In genomic region chr3:138861755-138862333, GRCh38 we compare ENCODE assay signal across 9 cellular contexts. TPM values are rescaled to one million over a fixed set of nuclear protein-coding genes. Genes with fewer than 3 reads are reported as not detected.
A peak's percentile ranks its signal among the peaks of the same experiment; 100 is the strongest.
DNase-seq lines count a peak whose midpoint lies in the region; ATAC-seq, FAIRE-seq and TF ChIP-seq lines count a peak whose summit lies in the region.
"Had no signal": no experiment of that assay in that cellular context is flagged by ENCODE, and none has a peak within 500 bp of the region (broad histone marks: within the 10 kb centered on the region; RNA-seq: fewer than 3 reads in every experiment).

No MANE protein-coding gene starts in this region.

- WGBS in A549 (ENCODE audit: missing lambda C conversion rate), result 57% methylated on average over 7 of the region's 7 CpGs
- WGBS in HUES64, result 6% methylated on average over 7 of the region's 7 CpGs
- WGBS in adrenal gland, 4 donors, result 79 to 90% (median 88%) methylated on average over 7 of the region's 7 CpGs

- TF ChIP-seq POLR2A in A549 (IDR thresholded peaks at IDR 0.05; ENCODE audit: low read length) (no peak), breast epithelium (IDR thresholded peaks at IDR 0.05) (no peak), adrenal gland (IDR thresholded peaks at IDR 0.05) (no peak)

- dilution Hi-C loops in keratinocyte (cut with MboI; ENCODE audit: extremely low pct_ligation_motif_present, low sequenced_read_pairs), result no loop called here

- no peak for TF ChIP-seq RAD21 in A549 (conservative IDR thresholded peaks at IDR 0.05 in 1 of 2, IDR thresholded peaks at IDR 0.05 in 1 of 2)

- H3K9me3 Mint-ChIP-seq in activated T-helper 2 cell treated with anti-CD3 and anti-CD28 coated beads, Interferon-gamma antibody, Interleukin-2, Interleukin-4, amounts not matched to agents 10 μg/mL and 5 μg/mL and 100 μg/mL, durations not matched to agents 14 hours and 24 hours and 36 hours, result no peaks in the 10 kb centered on the region

- peak overlapping the region; percentile 73 for H2AFZ ChIP-seq in keratinocyte (ENCODE audit: control insufficient read depth, low read length)

- CTCF ChIA-PET in A549 (lab: Yijun Ruan, JAX), result interaction anchor here (0.9 to 4.6 kb wide), 3 partner anchors 12 to 382 kb away, joined by 3 to 26 read pairs (median 3); no protein-coding TSS in a partner anchor

- no peaks in the 10 kb centered on the region for H4K20me1 ChIP-seq in keratinocyte (ENCODE audit: control insufficient read depth, extremely low read depth, insufficient read depth, low read length)

- H3K9ac ChIP-seq in HUES64 (ENCODE audit: low read depth, low read length) (peak overlapping the region; percentile 70), keratinocyte (ENCODE audit: control insufficient read depth, extremely low read depth, insufficient read depth, low read length) (peak overlapping the region; percentile 77)

- intact Hi-C loops in breast epithelium (cut with DNase I; ENCODE audit: low total_unique reads) (no loop called here), adrenal gland (cut with DNase I) (no loop called here)
- intact Hi-C loops in activated T-helper 2 cell treated with anti-CD3 and anti-CD28 coated beads, Interferon-gamma antibody, Interleukin-2, Interleukin-4, amounts not matched to agents 10 μg/mL and 5 μg/mL and 100 μg/mL, durations not matched to agents 14 hours and 24 hours and 36 hours (cut with micrococcal nuclease), result no loop called here

- FAIRE-seq in A549 (lab: Jason Lieb, UNC) (no peak), keratinocyte (lab: Jason Lieb, UNC) (no peak)
- FAIRE-seq: colon had no signal

- H3K36me3 ChIP-seq in HUES64 (ENCODE audit: insufficient read depth, low read length) (no peaks in the 10 kb centered on the region), breast epithelium (no peaks in the 10 kb centered on the region), keratinocyte (ENCODE audit: control insufficient read depth in 2 of 2, extremely low read depth in 1 of 2, insufficient read depth in 2 of 2, low read length in 2 of 2) (no peaks in the 10 kb centered on the region), adrenal gland (replicated peaks in 1 of 2) (no peaks in the 10 kb centered on the region)

- H3K79me2 ChIP-seq in keratinocyte (ENCODE audit: control insufficient read depth, insufficient read depth, low read length), result no peaks in the 10 kb centered on the region

- no peak overlapping the region for H3K4me3 Mint-ChIP-seq in activated T-helper 2 cell treated with anti-CD3 and anti-CD28 coated beads, Interferon-gamma antibody, Interleukin-2, Interleukin-4, amounts not matched to agents 10 μg/mL and 5 μg/mL and 100 μg/mL, durations not matched to agents 14 hours and 24 hours and 36 hours (ENCODE audit: low read depth)

- TF ChIP-seq CTCF in A549 (IDR thresholded peaks at IDR 0.05) (no peak), breast epithelium (IDR thresholded peaks at IDR 0.05) (no peak), keratinocyte (optimal IDR thresholded peaks at IDR 0.05 in 1 of 3, IDR thresholded peaks at IDR 0.05 in 1 of 3, conservative IDR thresholded peaks at IDR 0.05 in 1 of 3; ENCODE audit: extremely low read depth in 1 of 3, insufficient read depth in 2 of 3, low read length in 3 of 3) (no peak), adrenal gland (IDR thresholded peaks at IDR 0.05) (no peak)

- H3K9me3 ChIP-seq in A549 (no peaks in the 10 kb centered on the region), HUES64 (ENCODE audit: insufficient read depth, low read depth, low read length) (no peaks in the 10 kb centered on the region), breast epithelium (no peaks in the 10 kb centered on the region), keratinocyte (ENCODE audit: control insufficient read depth, low read depth, low read length) (no peaks in the 10 kb centered on the region), adrenal gland (replicated peaks in 1 of 3) (no peaks in the 10 kb centered on the region)

- no peaks in the 10 kb centered on the region for H3K27me3 Mint-ChIP-seq in activated T-helper 2 cell treated with anti-CD3 and anti-CD28 coated beads, Interferon-gamma antibody, Interleukin-2, Interleukin-4, amounts not matched to agents 10 μg/mL and 5 μg/mL and 100 μg/mL, durations not matched to agents 14 hours and 24 hours and 36 hours (ENCODE audit: low read depth)

- H3K27me3 ChIP-seq in HUES64 (ENCODE audit: insufficient read depth, low read length), result peaks cover 3% of the 10 kb centered on the region; the same call in 1 of the 2 replicates
- H3K27me3 ChIP-seq in breast epithelium, result no peaks in the 10 kb centered on the region
- no peaks in the 10 kb centered on the region for H3K27me3 ChIP-seq in keratinocyte (ENCODE audit: control insufficient read depth, extremely low read depth, insufficient read depth, low read length)
- H3K27me3 ChIP-seq in adrenal gland, result no peaks in the 10 kb centered on the region

- H3K27ac ChIP-seq in A549, result peak overlapping the region; percentile 90 to 93
- peak overlapping the region; percentile 97 for H3K27ac ChIP-seq in HUES64 (ENCODE audit: low read depth, low read length)
- H3K27ac ChIP-seq in breast epithelium, result peak overlapping the region; percentile 85 to 86
- H3K27ac ChIP-seq in keratinocyte (ENCODE audit: control insufficient read depth, insufficient read depth, low read length), result peak overlapping the region; percentile 94
- no peak overlapping the region for H3K27ac ChIP-seq in adrenal gland

- H3K36me3 Mint-ChIP-seq in activated T-helper 2 cell treated with anti-CD3 and anti-CD28 coated beads, Interferon-gamma antibody, Interleukin-2, Interleukin-4, amounts not matched to agents 10 μg/mL and 5 μg/mL and 100 μg/mL, durations not matched to agents 14 hours and 24 hours and 36 hours (ENCODE audit: low read depth), result no peaks in the 10 kb centered on the region

- H3K4me3 ChIP-seq in A549 (no peak overlapping the region), HUES64 (ENCODE audit: low read length) (peak overlapping the region; percentile 40), breast epithelium (no peak overlapping the region), keratinocyte (ENCODE audit: control insufficient read depth in 2 of 3, extremely low read depth in 1 of 3, insufficient read depth in 2 of 3, low read depth in 1 of 3, low read length in 3 of 3) (no peak overlapping the region), adrenal gland (no peak overlapping the region)

- no peak overlapping the region for H3K27ac Mint-ChIP-seq in activated T-helper 2 cell treated with anti-CD3 and anti-CD28 coated beads, Interferon-gamma antibody, Interleukin-2, Interleukin-4, amounts not matched to agents 10 μg/mL and 5 μg/mL and 100 μg/mL, durations not matched to agents 14 hours and 24 hours and 36 hours

- DNase-seq in A549 (ENCODE audit: low read depth in 1 of 2, low spot score in 1 of 2) (peak in 1 of 2 experiments; percentile 10), breast epithelium (ENCODE audit: low spot score in 2 of 2) (no peak), keratinocyte (ENCODE audit: low read depth, low spot score) (peak; percentile 33), adrenal gland (no peak), DMS79 treated with DMSO at 0.1 percent for 48 hours (lab: John Stamatoyannopoulos, UW) (no peak), inferior parietal cortex (ENCODE audit: extremely low spot score) (no peak)
- DNase-seq in activated T-helper 2 cell treated with anti-CD3 and anti-CD28 coated beads, Interferon-gamma antibody, Interleukin-2, Interleukin-4, amounts not matched to agents 10 μg/mL and 5 μg/mL and 100 μg/mL, durations not matched to agents 14 hours and 24 hours and 36 hours (ENCODE audit: low spot score), result no peak

- peaks cover 3% of the 10 kb centered on the region for H3K4me1 Mint-ChIP-seq in activated T-helper 2 cell treated with anti-CD3 and anti-CD28 coated beads, Interferon-gamma antibody, Interleukin-2, Interleukin-4, amounts not matched to agents 10 μg/mL and 5 μg/mL and 100 μg/mL, durations not matched to agents 14 hours and 24 hours and 36 hours (ENCODE audit: low read depth)

- H3K4me1 ChIP-seq in A549 (peaks cover 33% of the 10 kb centered on the region), HUES64 (ENCODE audit: insufficient read depth, low read length) (peaks cover 33% of the 10 kb centered on the region), breast epithelium (peaks cover 0 to 13% of the 10 kb centered on the region in 2 donors), keratinocyte (ENCODE audit: control insufficient read depth, extremely low read depth, insufficient read depth, low read length) (peaks cover 23% of the 10 kb centered on the region), adrenal gland (replicated peaks in 1 of 2) (peaks cover 0 to 10% of the 10 kb centered on the region in 2 donors)

- no peaks in the 10 kb centered on the region for H3K9me1 ChIP-seq in keratinocyte (ENCODE audit: control insufficient read depth, extremely low read depth, insufficient read depth, low read length)

- peak; percentile 41; a peak in 4 of 6 replicates for ATAC-seq in A549

- H3K4me2 ChIP-seq in A549 (peak overlapping the region; percentile 79), keratinocyte (ENCODE audit: control insufficient read depth, extremely low read depth, insufficient read depth, low read depth, low read length) (peak overlapping the region; percentile 25)

- POLR2A ChIA-PET in A549 (lab: Yijun Ruan, JAX), result interaction anchor here (0.6 kb wide), 2 partner anchors 12 to 14 kb away, joined by 3 read pairs; no protein-coding TSS in a partner anchor

- TF ChIP-seq EP300 in A549 (IDR thresholded peaks at IDR 0.05), result no peak

TF ChIP-seq in A549, 52 proteins besides CTCF, POLR2A, EP300 and RAD21 (continues in another document):
- no peak for TF ChIP-seq CBX2 (IDR thresholded peaks at IDR 0.05; ENCODE audit: borderline replicate concordance, low read depth)

RNA-seq across cellular contexts. Expression of gene PIK3CB, which starts 27.1 kb away (rescaled TPM):
- polyA plus RNA-seq in A549 (2011; rRNA removed), result 23.3 TPM in 2 replicates
- 9.8 and 9.9 TPM in 2 replicates for polyA plus RNA-seq in A549 (2012; cell fraction: cytosol; rRNA removed)
- polyA plus RNA-seq in A549 (2012; cell fraction: nucleus; rRNA removed), result 4.2 and 6.7 TPM in 2 replicates
- polyA plus RNA-seq in A549 (2017; fragmentation: RNase III; extraction: RNeasy Plus Mini Kit Qiagen cat#74134 plus additional on column Dnase treatment), result 20.7 to 22.0 TPM (median 21.1 TPM) in 3 replicates
- 12.4 and 14.3 TPM in 2 replicates for polyA minus RNA-seq in A549 (2011; rRNA and poly(A)+ RNA removed)
- polyA plus RNA-seq in HUES64 (2013, experiment 1 of 2), result 18.1 TPM
- 24.6 TPM for polyA plus RNA-seq in HUES64 (2013, experiment 2 of 2)
- 10 to 100 TPM; 30.5 to 46.2 (median 31.7) TPM for total RNA-seq in breast epithelium
- 11.5 to 19.9 TPM (median 18.5 TPM) in 3 replicates for polyA plus RNA-seq in keratinocyte
- 9.1 TPM for polyA plus RNA-seq in keratinocyte (2011; ENCODE audit: low read depth)
- 13.3 and 24.1 TPM in 2 replicates for polyA plus RNA-seq in keratinocyte (2011; cell fraction: cytosol; rRNA removed)
- 12.7 and 16.6 TPM in 2 replicates for polyA plus RNA-seq in keratinocyte (2011; cell fraction: nucleus; rRNA removed)
- 14.8 and 20.8 TPM in 2 replicates for polyA plus RNA-seq in keratinocyte (2012; ENCODE audit: low replicate concordance)
- polyA minus RNA-seq in keratinocyte, result 10.6 to 23.8 TPM (median 11.9 TPM) in 3 replicates
- polyA minus RNA-seq in keratinocyte (2011; cell fraction: cytosol; rRNA and poly(A)+ RNA removed), result 17.6 TPM
- 14.2 and 37.8 TPM in 2 replicates for polyA minus RNA-seq in keratinocyte (2011; cell fraction: nucleus; rRNA and poly(A)+ RNA removed)
- 10 to 100 TPM; 12.0 to 26.0 (median 17.6) TPM for total RNA-seq in adrenal gland
- 10 to 100 TPM in 1 of 3 donors, 1 to 10 TPM in 2; 4.6 to 17.7 (median 7.5) TPM for polyA plus RNA-seq in adrenal gland
- 19.2 and 20.3 TPM in 2 replicates for total RNA-seq in activated T-helper 2 cell treated with anti-CD3 and anti-CD28 coated beads, Interferon-gamma antibody, Interleukin-2, Interleukin-4, amounts not matched to agents 10 μg/mL and 5 μg/mL and 100 μg/mL, durations not matched to agents 14 hours and 24 hours and 36 hours

Comparison
In these comparisons a context has a peak if more than half of its experiments do, and no peak if none do; other contexts are left out.
1. H3K27ac ChIP-seq: peak in A549 (2 of 2), HUES64 (single experiment), breast epithelium (2 of 2) and keratinocyte (single experiment); none in adrenal gland (0 of 5).